Comparison of ENCODE assay signal across 1 cellular context in the genomic region with DNA sequence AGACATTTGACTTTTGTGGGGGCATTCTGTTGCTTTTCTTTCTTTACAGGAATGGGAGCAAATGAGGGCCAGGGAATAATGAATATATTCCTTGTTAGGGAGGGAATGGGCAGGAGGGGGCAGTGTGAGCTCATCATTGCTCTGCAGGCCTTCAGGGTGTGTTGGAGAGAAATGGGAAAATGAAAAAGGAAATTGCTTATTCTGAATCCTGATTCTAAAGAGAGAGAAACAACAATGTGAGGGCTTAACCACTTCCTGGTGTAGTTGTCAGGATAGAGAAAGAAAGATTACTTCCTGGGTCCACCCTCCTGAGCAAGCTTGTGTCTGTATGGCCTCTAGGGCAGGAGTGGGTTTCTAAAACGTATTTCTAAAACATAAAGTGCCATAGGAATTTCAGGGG.
TF ChIP-seq lines count a peak whose summit lies in the region.

No MANE protein-coding gene starts in this region.

TF ChIP-seq in K562, 482 proteins besides CTCF, POLR2A, EP300 and RAD21 (continued from another document and continues in another):
- TF ChIP-seq, protein P1, sequence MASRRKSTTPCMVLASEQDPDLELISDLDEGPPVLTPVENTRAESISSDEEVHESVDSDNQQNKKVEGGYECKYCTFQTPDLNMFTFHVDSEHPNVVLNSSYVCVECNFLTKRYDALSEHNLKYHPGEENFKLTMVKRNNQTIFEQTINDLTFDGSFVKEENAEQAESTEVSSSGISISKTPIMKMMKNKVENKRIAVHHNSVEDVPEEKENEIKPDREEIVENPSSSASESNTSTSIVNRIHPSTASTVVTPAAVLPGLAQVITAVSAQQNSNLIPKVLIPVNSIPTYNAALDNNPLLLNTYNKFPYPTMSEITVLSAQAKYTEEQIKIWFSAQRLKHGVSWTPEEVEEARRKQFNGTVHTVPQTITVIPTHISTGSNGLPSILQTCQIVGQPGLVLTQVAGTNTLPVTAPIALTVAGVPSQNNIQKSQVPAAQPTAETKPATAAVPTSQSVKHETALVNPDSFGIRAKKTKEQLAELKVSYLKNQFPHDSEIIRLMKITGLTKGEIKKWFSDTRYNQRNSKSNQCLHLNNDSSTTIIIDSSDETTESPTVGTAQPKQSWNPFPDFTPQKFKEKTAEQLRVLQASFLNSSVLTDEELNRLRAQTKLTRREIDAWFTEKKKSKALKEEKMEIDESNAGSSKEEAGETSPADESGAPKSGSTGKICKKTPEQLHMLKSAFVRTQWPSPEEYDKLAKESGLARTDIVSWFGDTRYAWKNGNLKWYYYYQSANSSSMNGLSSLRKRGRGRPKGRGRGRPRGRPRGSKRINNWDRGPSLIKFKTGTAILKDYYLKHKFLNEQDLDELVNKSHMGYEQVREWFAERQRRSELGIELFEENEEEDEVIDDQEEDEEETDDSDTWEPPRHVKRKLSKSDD (conservative IDR thresholded peaks at IDR 0.05; ENCODE audit: low read length), result no peak
- TF ChIP-seq SLC30A9 (CRISPR knock-in tag; IDR thresholded peaks at IDR 0.05) (no peak), SMC3 (conservative IDR thresholded peaks at IDR 0.05; ENCODE audit: insufficient read depth, low read depth, low read length) (peak; percentile 95), HNRNPLL (IDR thresholded peaks at IDR 0.05; ENCODE audit: low read depth, low read length, poor library complexity, severe bottlenecking) (no peak), CTBP1 (IDR thresholded peaks at IDR 0.05; ENCODE audit: borderline replicate concordance) (no peak), KAT2B (IDR thresholded peaks at IDR 0.05; ENCODE audit: low read depth, low read length) (no peak), NCOA2 (IDR thresholded peaks at IDR 0.05; ENCODE audit: partially characterized antibody in 2 of 2) (no peak), CSDE1 (IDR thresholded peaks at IDR 0.05) (no peak), FOXA1 (IDR thresholded peaks at IDR 0.05; ENCODE audit: borderline replicate concordance) (no peak), NFIC (IDR thresholded peaks at IDR 0.05) (no peak), RCOR1 (IDR thresholded peaks at IDR 0.05; ENCODE audit: borderline replicate concordance in 1 of 2, low read depth in 2 of 2, low read length in 2 of 2) (no peak), SREBF2 (CRISPR knock-in tag; IDR thresholded peaks at IDR 0.05) (no peak), EZH2 (IDR thresholded peaks at IDR 0.05; ENCODE audit: borderline replicate concordance, low read depth, low read length) (no peak), TAF9B (IDR thresholded peaks at IDR 0.05; ENCODE audit: partially characterized antibody) (no peak), RB1 (IDR thresholded peaks at IDR 0.05; ENCODE audit: low read depth) (no peak), CXXC5 (CRISPR knock-in tag; IDR thresholded peaks at IDR 0.05) (0 out of 2 replicates have a peak, but pooled peaks have one; percentile 2), ZNF561 (CRISPR knock-in tag; conservative IDR thresholded peaks at IDR 0.05) (no peak), ZNF445 (CRISPR knock-in tag; IDR thresholded peaks at IDR 0.05; ENCODE audit: low read depth) (no peak), ATF7 (IDR thresholded peaks at IDR 0.05) (no peak), ZC3H11A (IDR thresholded peaks at IDR 0.05; ENCODE audit: low read depth, low read length) (no peak), CC2D1A (IDR thresholded peaks at IDR 0.05) (peak; percentile 86), CBFA2T2 (conservative IDR thresholded peaks at IDR 0.05) (no peak), MTA2 (IDR thresholded peaks at IDR 0.05; ENCODE audit: low read depth) (no peak), XRCC4 (IDR thresholded peaks at IDR 0.05; ENCODE audit: extremely low read depth, insufficient read depth, insufficient read length) (no peak), EP400 (IDR thresholded peaks at IDR 0.05) (no peak), ETV6 (IDR thresholded peaks at IDR 0.05; ENCODE audit: borderline replicate concordance in 1 of 2, low read depth in 2 of 2, low read length in 1 of 2) (peak; percentile 20 to 50; a peak in 1 of 4 replicates), ETV6 (CRISPR knock-in tag; IDR thresholded peaks at IDR 0.05; ENCODE audit: borderline replicate concordance) (no peak), CBX3 (IDR thresholded peaks at IDR 0.05; ENCODE audit: borderline replicate concordance in 1 of 2, low read length in 2 of 2) (0 out of 3 replicates have a peak, but pooled peaks of 1 of the 2 experiments have one; percentile 21), KLF1 (tag; IDR thresholded peaks at IDR 0.05) (no peak), RNF2 (IDR thresholded peaks at IDR 0.05) (0 out of 2 replicates have a peak, but pooled peaks have one; percentile 25)
- TF ChIP-seq, protein P2, sequence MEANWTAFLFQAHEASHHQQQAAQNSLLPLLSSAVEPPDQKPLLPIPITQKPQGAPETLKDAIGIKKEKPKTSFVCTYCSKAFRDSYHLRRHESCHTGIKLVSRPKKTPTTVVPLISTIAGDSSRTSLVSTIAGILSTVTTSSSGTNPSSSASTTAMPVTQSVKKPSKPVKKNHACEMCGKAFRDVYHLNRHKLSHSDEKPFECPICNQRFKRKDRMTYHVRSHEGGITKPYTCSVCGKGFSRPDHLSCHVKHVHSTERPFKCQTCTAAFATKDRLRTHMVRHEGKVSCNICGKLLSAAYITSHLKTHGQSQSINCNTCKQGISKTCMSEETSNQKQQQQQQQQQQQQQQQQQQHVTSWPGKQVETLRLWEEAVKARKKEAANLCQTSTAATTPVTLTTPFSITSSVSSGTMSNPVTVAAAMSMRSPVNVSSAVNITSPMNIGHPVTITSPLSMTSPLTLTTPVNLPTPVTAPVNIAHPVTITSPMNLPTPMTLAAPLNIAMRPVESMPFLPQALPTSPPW (CRISPR knock-in tag; IDR thresholded peaks at IDR 0.05), result peak; percentile 41; the same call in 1 of the 2 replicates
- TF ChIP-seq, protein P3, sequence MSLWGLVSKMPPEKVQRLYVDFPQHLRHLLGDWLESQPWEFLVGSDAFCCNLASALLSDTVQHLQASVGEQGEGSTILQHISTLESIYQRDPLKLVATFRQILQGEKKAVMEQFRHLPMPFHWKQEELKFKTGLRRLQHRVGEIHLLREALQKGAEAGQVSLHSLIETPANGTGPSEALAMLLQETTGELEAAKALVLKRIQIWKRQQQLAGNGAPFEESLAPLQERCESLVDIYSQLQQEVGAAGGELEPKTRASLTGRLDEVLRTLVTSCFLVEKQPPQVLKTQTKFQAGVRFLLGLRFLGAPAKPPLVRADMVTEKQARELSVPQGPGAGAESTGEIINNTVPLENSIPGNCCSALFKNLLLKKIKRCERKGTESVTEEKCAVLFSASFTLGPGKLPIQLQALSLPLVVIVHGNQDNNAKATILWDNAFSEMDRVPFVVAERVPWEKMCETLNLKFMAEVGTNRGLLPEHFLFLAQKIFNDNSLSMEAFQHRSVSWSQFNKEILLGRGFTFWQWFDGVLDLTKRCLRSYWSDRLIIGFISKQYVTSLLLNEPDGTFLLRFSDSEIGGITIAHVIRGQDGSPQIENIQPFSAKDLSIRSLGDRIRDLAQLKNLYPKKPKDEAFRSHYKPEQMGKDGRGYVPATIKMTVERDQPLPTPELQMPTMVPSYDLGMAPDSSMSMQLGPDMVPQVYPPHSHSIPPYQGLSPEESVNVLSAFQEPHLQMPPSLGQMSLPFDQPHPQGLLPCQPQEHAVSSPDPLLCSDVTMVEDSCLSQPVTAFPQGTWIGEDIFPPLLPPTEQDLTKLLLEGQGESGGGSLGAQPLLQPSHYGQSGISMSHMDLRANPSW (CRISPR knock-in tag; IDR thresholded peaks at IDR 0.05), result no peak
- TF ChIP-seq, protein P4, sequence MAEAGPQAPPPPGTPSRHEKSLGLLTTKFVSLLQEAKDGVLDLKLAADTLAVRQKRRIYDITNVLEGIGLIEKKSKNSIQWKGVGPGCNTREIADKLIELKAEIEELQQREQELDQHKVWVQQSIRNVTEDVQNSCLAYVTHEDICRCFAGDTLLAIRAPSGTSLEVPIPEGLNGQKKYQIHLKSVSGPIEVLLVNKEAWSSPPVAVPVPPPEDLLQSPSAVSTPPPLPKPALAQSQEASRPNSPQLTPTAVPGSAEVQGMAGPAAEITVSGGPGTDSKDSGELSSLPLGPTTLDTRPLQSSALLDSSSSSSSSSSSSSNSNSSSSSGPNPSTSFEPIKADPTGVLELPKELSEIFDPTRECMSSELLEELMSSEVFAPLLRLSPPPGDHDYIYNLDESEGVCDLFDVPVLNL (CRISPR knock-in tag; IDR thresholded peaks at IDR 0.05; ENCODE audit: low read depth), result no peak
- TF ChIP-seq, protein P5, sequence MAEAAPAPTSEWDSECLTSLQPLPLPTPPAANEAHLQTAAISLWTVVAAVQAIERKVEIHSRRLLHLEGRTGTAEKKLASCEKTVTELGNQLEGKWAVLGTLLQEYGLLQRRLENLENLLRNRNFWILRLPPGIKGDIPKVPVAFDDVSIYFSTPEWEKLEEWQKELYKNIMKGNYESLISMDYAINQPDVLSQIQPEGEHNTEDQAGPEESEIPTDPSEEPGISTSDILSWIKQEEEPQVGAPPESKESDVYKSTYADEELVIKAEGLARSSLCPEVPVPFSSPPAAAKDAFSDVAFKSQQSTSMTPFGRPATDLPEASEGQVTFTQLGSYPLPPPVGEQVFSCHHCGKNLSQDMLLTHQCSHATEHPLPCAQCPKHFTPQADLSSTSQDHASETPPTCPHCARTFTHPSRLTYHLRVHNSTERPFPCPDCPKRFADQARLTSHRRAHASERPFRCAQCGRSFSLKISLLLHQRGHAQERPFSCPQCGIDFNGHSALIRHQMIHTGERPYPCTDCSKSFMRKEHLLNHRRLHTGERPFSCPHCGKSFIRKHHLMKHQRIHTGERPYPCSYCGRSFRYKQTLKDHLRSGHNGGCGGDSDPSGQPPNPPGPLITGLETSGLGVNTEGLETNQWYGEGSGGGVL (CRISPR knock-in tag; IDR thresholded peaks at IDR 0.05), result no peak
- TF ChIP-seq, protein P6, sequence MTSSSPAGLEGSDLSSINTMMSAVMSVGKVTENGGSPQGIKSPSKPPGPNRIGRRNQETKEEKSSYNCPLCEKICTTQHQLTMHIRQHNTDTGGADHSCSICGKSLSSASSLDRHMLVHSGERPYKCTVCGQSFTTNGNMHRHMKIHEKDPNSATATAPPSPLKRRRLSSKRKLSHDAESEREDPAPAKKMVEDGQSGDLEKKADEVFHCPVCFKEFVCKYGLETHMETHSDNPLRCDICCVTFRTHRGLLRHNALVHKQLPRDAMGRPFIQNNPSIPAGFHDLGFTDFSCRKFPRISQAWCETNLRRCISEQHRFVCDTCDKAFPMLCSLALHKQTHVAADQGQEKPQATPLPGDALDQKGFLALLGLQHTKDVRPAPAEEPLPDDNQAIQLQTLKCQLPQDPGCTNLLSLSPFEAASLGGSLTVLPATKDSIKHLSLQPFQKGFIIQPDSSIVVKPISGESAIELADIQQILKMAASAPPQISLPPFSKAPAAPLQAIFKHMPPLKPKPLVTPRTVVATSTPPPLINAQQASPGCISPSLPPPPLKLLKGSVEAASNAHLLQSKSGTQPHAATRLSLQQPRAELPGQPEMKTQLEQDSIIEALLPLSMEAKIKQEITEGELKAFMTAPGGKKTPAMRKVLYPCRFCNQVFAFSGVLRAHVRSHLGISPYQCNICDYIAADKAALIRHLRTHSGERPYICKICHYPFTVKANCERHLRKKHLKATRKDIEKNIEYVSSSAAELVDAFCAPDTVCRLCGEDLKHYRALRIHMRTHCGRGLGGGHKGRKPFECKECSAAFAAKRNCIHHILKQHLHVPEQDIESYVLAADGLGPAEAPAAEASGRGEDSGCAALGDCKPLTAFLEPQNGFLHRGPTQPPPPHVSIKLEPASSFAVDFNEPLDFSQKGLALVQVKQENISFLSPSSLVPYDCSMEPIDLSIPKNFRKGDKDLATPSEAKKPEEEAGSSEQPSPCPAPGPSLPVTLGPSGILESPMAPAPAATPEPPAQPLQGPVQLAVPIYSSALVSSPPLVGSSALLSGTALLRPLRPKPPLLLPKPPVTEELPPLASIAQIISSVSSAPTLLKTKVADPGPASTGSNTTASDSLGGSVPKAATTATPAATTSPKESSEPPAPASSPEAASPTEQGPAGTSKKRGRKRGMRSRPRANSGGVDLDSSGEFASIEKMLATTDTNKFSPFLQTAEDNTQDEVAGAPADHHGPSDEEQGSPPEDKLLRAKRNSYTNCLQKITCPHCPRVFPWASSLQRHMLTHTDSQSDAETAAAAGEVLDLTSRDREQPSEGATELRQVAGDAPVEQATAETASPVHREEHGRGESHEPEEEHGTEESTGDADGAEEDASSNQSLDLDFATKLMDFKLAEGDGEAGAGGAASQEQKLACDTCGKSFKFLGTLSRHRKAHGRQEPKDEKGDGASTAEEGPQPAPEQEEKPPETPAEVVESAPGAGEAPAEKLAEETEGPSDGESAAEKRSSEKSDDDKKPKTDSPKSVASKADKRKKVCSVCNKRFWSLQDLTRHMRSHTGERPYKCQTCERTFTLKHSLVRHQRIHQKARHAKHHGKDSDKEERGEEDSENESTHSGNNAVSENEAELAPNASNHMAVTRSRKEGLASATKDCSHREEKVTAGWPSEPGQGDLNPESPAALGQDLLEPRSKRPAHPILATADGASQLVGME (CRISPR knock-in tag; IDR thresholded peaks at IDR 0.05), result no peak
- TF ChIP-seq, protein P7, sequence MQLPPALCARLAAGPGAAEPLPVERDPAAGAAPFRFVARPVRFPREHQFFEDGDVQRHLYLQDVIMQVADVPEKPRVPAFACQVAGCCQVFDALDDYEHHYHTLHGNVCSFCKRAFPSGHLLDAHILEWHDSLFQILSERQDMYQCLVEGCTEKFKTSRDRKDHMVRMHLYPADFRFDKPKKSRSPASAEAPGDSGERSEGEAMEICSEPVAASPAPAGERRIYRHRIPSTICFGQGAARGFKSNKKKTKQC (CRISPR knock-in tag; IDR thresholded peaks at IDR 0.05), result no peak
- TF ChIP-seq, protein P8, sequence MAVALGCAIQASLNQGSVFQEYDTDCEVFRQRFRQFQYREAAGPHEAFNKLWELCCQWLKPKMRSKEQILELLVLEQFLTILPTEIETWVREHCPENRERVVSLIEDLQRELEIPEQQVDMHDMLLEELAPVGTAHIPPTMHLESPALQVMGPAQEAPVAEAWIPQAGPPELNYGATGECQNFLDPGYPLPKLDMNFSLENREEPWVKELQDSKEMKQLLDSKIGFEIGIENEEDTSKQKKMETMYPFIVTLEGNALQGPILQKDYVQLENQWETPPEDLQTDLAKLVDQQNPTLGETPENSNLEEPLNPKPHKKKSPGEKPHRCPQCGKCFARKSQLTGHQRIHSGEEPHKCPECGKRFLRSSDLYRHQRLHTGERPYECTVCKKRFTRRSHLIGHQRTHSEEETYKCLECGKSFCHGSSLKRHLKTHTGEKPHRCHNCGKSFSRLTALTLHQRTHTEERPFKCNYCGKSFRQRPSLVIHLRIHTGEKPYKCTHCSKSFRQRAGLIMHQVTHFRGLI (CRISPR knock-in tag; IDR thresholded peaks at IDR 0.05), result no peak
- TF ChIP-seq, protein P9, sequence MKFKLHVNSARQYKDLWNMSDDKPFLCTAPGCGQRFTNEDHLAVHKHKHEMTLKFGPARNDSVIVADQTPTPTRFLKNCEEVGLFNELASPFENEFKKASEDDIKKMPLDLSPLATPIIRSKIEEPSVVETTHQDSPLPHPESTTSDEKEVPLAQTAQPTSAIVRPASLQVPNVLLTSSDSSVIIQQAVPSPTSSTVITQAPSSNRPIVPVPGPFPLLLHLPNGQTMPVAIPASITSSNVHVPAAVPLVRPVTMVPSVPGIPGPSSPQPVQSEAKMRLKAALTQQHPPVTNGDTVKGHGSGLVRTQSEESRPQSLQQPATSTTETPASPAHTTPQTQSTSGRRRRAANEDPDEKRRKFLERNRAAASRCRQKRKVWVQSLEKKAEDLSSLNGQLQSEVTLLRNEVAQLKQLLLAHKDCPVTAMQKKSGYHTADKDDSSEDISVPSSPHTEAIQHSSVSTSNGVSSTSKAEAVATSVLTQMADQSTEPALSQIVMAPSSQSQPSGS (CRISPR knock-in tag; IDR thresholded peaks at IDR 0.05), result no peak
